8 cellular contexts compared by ENCODE assay signal in the genomic region with DNA sequence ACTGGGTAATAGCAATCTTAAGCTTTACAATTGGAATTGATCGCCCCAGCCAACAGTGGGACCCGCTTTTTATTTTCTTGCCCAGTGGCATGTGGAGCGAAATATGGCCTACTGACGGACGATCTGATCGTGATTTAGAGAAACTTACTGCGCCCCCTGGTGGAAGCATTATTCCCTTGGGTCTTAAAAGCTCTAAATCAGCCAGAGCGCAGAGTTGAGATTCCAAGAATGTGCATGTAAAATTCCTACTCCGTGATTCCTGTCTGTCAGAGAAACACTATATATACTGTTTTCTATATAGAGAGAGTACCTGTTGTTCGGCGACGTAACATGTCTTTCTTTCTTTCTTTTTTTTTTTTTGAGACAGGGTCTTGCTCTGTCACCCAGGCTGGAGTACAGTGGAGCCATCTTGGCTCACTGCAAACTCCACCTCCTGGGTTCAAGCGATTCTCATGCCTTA. TPM values are rescaled to one million over a fixed set of nuclear protein-coding genes. Genes with fewer than 3 reads are reported as not detected.
DNase-seq lines count a peak whose midpoint lies in the region; ATAC-seq and TF ChIP-seq lines count a peak whose summit lies in the region.

No MANE protein-coding gene starts in this region.

- H3K4me1 ChIP-seq in adrenal gland (replicated peaks in 1 of 2) (peaks cover 7% of the 10 kb centered on the region in 2 donors), right atrium auricular region (peaks cover 0 to 20% of the 10 kb centered on the region in 2 donors)

- H3K27ac ChIP-seq in adrenal gland (peak overlapping the region in 2 of 5 donors; percentile 7 to 32), right atrium auricular region (no peak overlapping the region)

- H3K27me3 ChIP-seq in adrenal gland (no peaks in the 10 kb centered on the region), right atrium auricular region (no peaks in the 10 kb centered on the region)

- H3K36me3 ChIP-seq in adrenal gland (replicated peaks in 1 of 2), result no peaks in the 10 kb centered on the region
- no peaks in the 10 kb centered on the region for H3K36me3 ChIP-seq in right atrium auricular region

- 5 to 10% (median 8%) methylated on average over 13 of the region's 13 CpGs for WGBS in adrenal gland, 4 donors

- intact Hi-C loops in adrenal gland (cut with DNase I), result no loop called here

- DNase-seq in GM03348 (ENCODE audit: low spot score) (peak; percentile 68), NCI-H146 (lab: John Stamatoyannopoulos, UW) (peak; percentile 90), T follicular helper cell (ENCODE audit: low read depth) (peak; percentile 77), adrenal gland (peak; percentile 83 to 97 (median 91)), right atrium auricular region (ENCODE audit: low spot score) (peak; percentile 95), retinal pigment epithelial cell (ENCODE audit: low read depth) (peak; percentile 64)

- TF ChIP-seq CTCF in adrenal gland (IDR thresholded peaks at IDR 0.05) (peak; percentile 70 to 86 (median 82)), right atrium auricular region (IDR thresholded peaks at IDR 0.05) (peak; percentile 69 to 88), retinal pigment epithelial cell (conservative IDR thresholded peaks at IDR 0.05; ENCODE audit: low read depth, low read length) (peak; percentile 78)

- H3K9me3 ChIP-seq in adrenal gland (replicated peaks in 1 of 3) (no peaks in the 10 kb centered on the region), right atrium auricular region (no peaks in the 10 kb centered on the region)

- TF ChIP-seq POLR2A in adrenal gland (IDR thresholded peaks at IDR 0.05), result no peak

- ATAC-seq in HG03521 (IDR thresholded peaks at IDR 0.05; ENCODE audit: unreplicated experiment) (no peak), GM18868 (IDR thresholded peaks at IDR 0.05; ENCODE audit: unreplicated experiment) (no peak)

- no peak overlapping the region for H3K4me3 ChIP-seq in adrenal gland
- no peak overlapping the region for H3K4me3 ChIP-seq in right atrium auricular region
- H3K4me3 ChIP-seq in retinal pigment epithelial cell (ENCODE audit: low read length), result no peak overlapping the region

RNA-seq across cellular contexts. Expression of a gene that starts 3.7 kb away (rescaled TPM):
- total RNA-seq in adrenal gland, result 10 to 100 TPM; 35.2 to 73.7 (median 49.4) TPM
- polyA plus RNA-seq in adrenal gland, result 10 to 100 TPM; 23.2 to 34.7 (median 30.4) TPM
- 10 to 100 TPM; 46.3 TPM for total RNA-seq in right atrium auricular region

RNA-seq across cellular contexts. Expression of a gene that starts 15.3 kb away (rescaled TPM):
- total RNA-seq in adrenal gland (10 to 100 TPM in 3 of 8 donors, 1 to 10 TPM in 5; 2.9 to 18.3 (median 4.9) TPM), right atrium auricular region (10 to 100 TPM; 14.4 to 31.0 TPM)
- polyA plus RNA-seq in adrenal gland, result 10 to 100 TPM in 2 of 3 donors, 1 to 10 TPM in 1; 1.0 to 13.9 (median 10.4) TPM

RNA-seq across cellular contexts. Expression of a gene that starts 24.6 kb away (rescaled TPM):
- total RNA-seq in adrenal gland, result under 1 TPM; 0.11 to 0.96 (median 0.27) TPM
- polyA plus RNA-seq in adrenal gland, result under 1 TPM in 2 of 3 donors, not detected in 1; 0.27 to 0.40 TPM
- under 1 TPM in 1 of 2 donors, not detected in 1; 0.22 TPM for total RNA-seq in right atrium auricular region

RNA-seq across cellular contexts. Expression of a gene that starts 52.5 kb away (rescaled TPM):
- total RNA-seq in adrenal gland (10 to 100 TPM in 1 of 8 donors, 1 to 10 TPM in 7; 1.1 to 12.7 (median 6.7) TPM), right atrium auricular region (1 to 10 TPM; 2.6 to 3.3 TPM)
- polyA plus RNA-seq in adrenal gland, result 10 to 100 TPM in 2 of 3 donors, 1 to 10 TPM in 1; 2.4 to 21.0 (median 14.7) TPM

RNA-seq across cellular contexts. Expression of a gene that starts 56.5 kb away (rescaled TPM):
- total RNA-seq in adrenal gland (10 to 100 TPM; 20.6 to 52.1 (median 39.6) TPM), right atrium auricular region (10 to 100 TPM; 10.2 to 23.8 TPM)
- 10 to 100 TPM in 2 of 3 donors, 1 to 10 TPM in 1; 5.3 to 21.3 (median 20.4) TPM for polyA plus RNA-seq in adrenal gland
